26 cellular contexts compared by ENCODE assay signal in the genomic region with DNA sequence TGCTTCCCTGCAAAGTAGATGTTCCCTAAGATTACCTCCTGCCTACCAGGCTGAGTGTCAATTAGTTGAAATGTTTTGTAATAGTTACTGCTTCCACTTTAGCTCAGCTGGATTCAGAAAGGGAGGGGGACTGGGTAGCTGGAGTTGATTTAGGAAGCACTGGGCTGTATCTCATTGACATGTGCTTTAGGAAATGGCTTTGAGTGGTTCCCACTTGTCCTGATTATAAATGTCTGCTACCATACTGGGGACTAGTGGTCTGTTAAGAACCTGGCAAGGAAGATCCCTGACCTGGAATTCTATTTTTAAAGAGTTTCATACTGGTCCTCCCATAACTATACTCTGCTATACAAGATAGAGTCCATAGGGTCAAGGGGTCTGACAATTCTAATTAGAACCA.
"Had no signal": no experiment of that assay in that cellular context is flagged by ENCODE, and none has a peak within 500 bp of the region (broad histone marks: within the 10 kb centered on the region; RNA-seq: fewer than 3 reads in every experiment).

No MANE protein-coding gene starts in this region.

- ATAC-seq: esophagus mucosa; gastrocnemius medialis; left colon; lower lobe of right lung; naive thymus-derived CD8-positive, alpha-beta T cell; right cardiac atrium; stimulated activated memory B cell treated with anti-CD40 and anti-IgM and Interleukin-4, amounts not matched to agents 10 μg/mL and 1 μg/mL and 100 μg/mL, for 72 hours; stimulated activated naive CD8-positive, alpha-beta T cell treated with anti-CD3 and anti-CD28 coated beads, Interleukin-15, Interleukin-2, amounts not matched to agents 100 U/mL and 50 U/mL, for 24 hours; upper lobe of right lung had no signal

- H3K4me3 ChIP-seq: colonic mucosa, gastrocnemius medialis, left ventricle myocardium inferior, lower lobe of right lung, prostate gland, skin epidermis, spleen, thoracic aorta, transverse colon, upper lobe of right lung, uterus had no signal

- H3K36me3 ChIP-seq: colonic mucosa, gastrocnemius medialis, left ventricle myocardium inferior, lower lobe of right lung, prostate gland, spleen, thoracic aorta, transverse colon, upper lobe of right lung, uterus had no signal

- DNase-seq: colonic mucosa; effector CD8-positive, alpha-beta T cell; endodermal cell; foreskin fibroblast; gastrocnemius medialis; head of caudate nucleus; hippocampal formation; left colon; left ventricle myocardium inferior; lower lobe of right lung; naive thymus-derived CD8-positive, alpha-beta T cell; nephron progenitor cell; nucleus accumbens; right cardiac atrium; spleen; stimulated activated CD4-positive, alpha-beta T cell treated with anti-CD3 and anti-CD28 coated beads, Interleukin-4, amount 100 ng/mL, for 4 hours; stimulated activated naive CD8-positive, alpha-beta T cell treated with anti-CD3 and anti-CD28 coated beads, Interleukin-15, Interleukin-2, amounts not matched to agents 100 U/mL and 50 U/mL, for 24 hours; transverse colon; upper lobe of right lung; uterus had no signal

- H3K27ac ChIP-seq: colonic mucosa, epithelial cell of prostate, gastrocnemius medialis, left ventricle myocardium inferior, lower lobe of right lung, prostate gland, skin epidermis, spleen, thoracic aorta, transverse colon, upper lobe of right lung, uterus had no signal

- H3K27me3 ChIP-seq: colonic mucosa, spleen, transverse colon, upper lobe of right lung had no signal

- H3K9me3 ChIP-seq: colonic mucosa, gastrocnemius medialis, left ventricle myocardium inferior, lower lobe of right lung, prostate gland, spleen, thoracic aorta, transverse colon, upper lobe of right lung, uterus had no signal

- H3K4me1 ChIP-seq: colonic mucosa, gastrocnemius medialis, left ventricle myocardium inferior, lower lobe of right lung, prostate gland, spleen, transverse colon, upper lobe of right lung, uterus had no signal
